8 cellular contexts compared by ENCODE assay signal in the genomic region with DNA sequence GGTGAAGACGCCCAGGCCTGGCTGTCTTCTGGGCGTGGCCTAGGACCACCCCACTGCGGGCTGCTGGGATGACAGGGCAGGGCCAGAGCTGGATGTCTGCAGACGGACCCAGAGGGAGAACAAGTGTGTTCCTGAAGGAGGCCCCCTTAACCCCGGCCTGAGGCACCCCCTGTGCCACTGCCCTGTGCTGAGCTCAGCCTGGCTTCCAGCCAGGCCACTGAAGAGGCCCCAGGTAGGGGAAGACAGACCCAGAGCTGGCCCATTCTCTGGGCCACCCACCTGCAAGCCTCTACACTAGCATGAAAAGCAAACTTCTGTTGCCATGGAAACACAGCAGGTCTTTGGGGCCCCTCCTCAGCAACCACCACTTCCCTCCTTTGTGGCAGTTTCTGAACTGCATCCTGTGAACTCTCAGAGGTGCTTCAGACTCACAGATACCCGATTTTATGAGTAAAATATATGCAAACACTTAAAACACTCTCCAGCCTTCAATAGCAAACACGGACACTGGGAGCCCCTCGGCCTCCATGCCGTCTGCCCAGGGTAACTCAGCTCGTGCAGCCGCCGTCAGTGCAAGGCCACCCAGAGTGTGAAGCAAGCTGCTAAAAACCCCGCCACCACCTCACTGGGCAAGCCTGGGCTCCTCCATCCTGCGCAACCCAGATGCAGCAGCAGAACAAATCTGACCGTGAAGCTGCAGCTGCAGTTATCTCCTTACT. TPM values are rescaled to one million over a fixed set of nuclear protein-coding genes. Genes with fewer than 3 reads are reported as not detected.
DNase-seq lines count a peak whose midpoint lies in the region; ATAC-seq, FAIRE-seq and TF ChIP-seq lines count a peak whose summit lies in the region.

No MANE protein-coding gene starts in this region.

- H3K4me3 ChIP-seq in iPS-15b (ENCODE audit: low read depth, low read length) (peak overlapping the region; percentile 53), PC-3 (ENCODE audit: low read length) (no peak overlapping the region)

- no peak overlapping the region for H3K27ac ChIP-seq in PC-3 (ENCODE audit: low read length)

- no peaks in the 10 kb centered on the region for H3F3A ChIP-seq in PC-3 (ENCODE audit: low read length, unreplicated experiment)

- H3K4me2 ChIP-seq in PC-3 (ENCODE audit: low read length): no peak overlapping the region

- peak; percentile 76 for ATAC-seq in HG02571 (IDR thresholded peaks at IDR 0.05; ENCODE audit: unreplicated experiment)
- ATAC-seq in PC-3: no peak; the same call in 1 of the 2 replicates

- no peaks in the 10 kb centered on the region for H3K9me2 ChIP-seq in PC-3 (replicated peaks; ENCODE audit: low read length)

- no peak overlapping the region for H2AFZ ChIP-seq in PC-3 (ENCODE audit: low read length)

- no peaks in the 10 kb centered on the region for H4K20me1 ChIP-seq in PC-3 (ENCODE audit: low read length)

- POLR2A ChIA-PET in PC-3 (lab: Charles Lee; ENCODE audit: unreplicated experiment): no interaction called here

- H3K9me3 ChIP-seq in iPS-15b (ENCODE audit: control insufficient read depth, insufficient read depth, low read length) (no peaks in the 10 kb centered on the region), PC-3 (ENCODE audit: low read length) (no peaks in the 10 kb centered on the region)

- FAIRE-seq in GM18507 (lab: Jason Lieb, UNC) (peak; percentile 50), RCC 7860 (lab: Jason Lieb, UNC) (no peak)

- DNase-seq in GM18507 (ENCODE audit: extremely low spot score, insufficient read length, low read depth) (peak; percentile 39), NCI-H1417 (lab: John Stamatoyannopoulos, UW) (peak; percentile 44 to 90 (median 83)), RCC 7860 (ENCODE audit: low spot score) (no peak), PC-3 (no peak)
- peak; percentile 81 for DNase-seq in activated CD8-positive, alpha-beta memory T cell treated with anti-CD3 and anti-CD28 coated beads for 24 hours
- peak; percentile 56 for DNase-seq in stimulated activated naive CD4-positive, alpha-beta T cell treated with Interleukin-2 at 50 U/mL for 16 hours (lab: John Stamatoyannopoulos, UW)

- no TSS peak for BruUV-seq in PC-3 (replicated peaks; lab: Mats Ljungman, UMichigan)

- H3K27me3 ChIP-seq in iPS-15b (ENCODE audit: control insufficient read depth, insufficient read depth, low read length): no peaks in the 10 kb centered on the region
- H3K27me3 ChIP-seq in PC-3 (ENCODE audit: low read length): no peaks in the 10 kb centered on the region

- peaks cover 20% of the 10 kb centered on the region for H3K4me1 ChIP-seq in iPS-15b (ENCODE audit: control insufficient read depth, insufficient read depth, low read length)
- H3K4me1 ChIP-seq in PC-3 (ENCODE audit: insufficient read depth, low read length): no peaks in the 10 kb centered on the region

- no peak for TF ChIP-seq CTCF in PC-3 (conservative IDR thresholded peaks at IDR 0.05; ENCODE audit: low read depth, low read length)

- no peaks in the 10 kb centered on the region for H3K79me2 ChIP-seq in PC-3 (ENCODE audit: low read length)

- H3K36me3 ChIP-seq in iPS-15b (ENCODE audit: control insufficient read depth, insufficient read depth, low read length) (no peaks in the 10 kb centered on the region), PC-3 (ENCODE audit: low read depth, low read length) (peaks cover 13% of the 10 kb centered on the region)

- intact Hi-C loops in PC-3 (cut with micrococcal nuclease): no loop called here

- CTCF ChIA-PET in PC-3 (lab: Charles Lee): no interaction called here

- H3K9ac ChIP-seq in iPS-15b (ENCODE audit: low read depth, low read length) (no peak overlapping the region), PC-3 (ENCODE audit: low read length) (no peak overlapping the region)

RNA-seq across cellular contexts. Expression of a gene that starts 42.5 kb away (rescaled TPM):
- 53.3 and 67.4 TPM in 2 replicates for total RNA-seq in PC-3 (2014; rRNA removed)

Comparison
In these comparisons a context has a peak if more than half of its experiments do, and no peak if none do; other contexts are left out.
1. DNase-seq: peak in GM18507 (single experiment), NCI-H1417 (3 of 3), activated CD8-positive, alpha-beta memory T cell treated with anti-CD3 and anti-CD28 coated beads for 24 hours (single experiment) and stimulated activated naive CD4-positive, alpha-beta T cell treated with Interleukin-2 at 50 U/mL for 16 hours (single experiment); none in RCC 7860 (single experiment) and PC-3 (single experiment).